Comparison of ENCODE assay signal across 19 cellular contexts in the genomic region with DNA sequence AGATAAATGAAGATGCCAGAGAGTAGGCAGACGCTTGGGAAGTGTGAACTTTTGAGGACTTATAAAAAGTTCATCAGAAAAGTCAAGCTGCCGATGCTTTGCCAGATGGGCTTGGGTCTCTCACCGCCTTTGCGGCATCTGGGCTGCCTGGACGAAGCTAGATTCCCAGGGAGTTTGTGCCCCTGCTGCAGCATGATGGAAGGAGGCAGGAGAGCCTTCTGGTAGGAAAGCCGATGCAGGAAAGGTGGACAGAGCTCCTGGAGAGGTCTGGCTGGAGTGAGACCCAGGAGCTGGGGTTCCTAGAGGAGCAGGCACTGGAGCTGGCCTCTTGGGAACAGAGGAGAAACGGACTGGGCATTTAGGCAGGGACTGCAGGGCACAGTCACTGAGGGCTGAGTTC. TPM values are rescaled to one million over a fixed set of nuclear protein-coding genes. Genes with fewer than 3 reads are reported as not detected.
"Had no signal": no experiment of that assay in that cellular context is flagged by ENCODE, and none has a peak within 500 bp of the region (broad histone marks: within the 10 kb centered on the region; RNA-seq: fewer than 3 reads in every experiment).

No MANE protein-coding gene starts in this region.

- ATAC-seq: pancreas, sciatic nerve, WTC11 had no signal

- H3K4me1 ChIP-seq: adrenal gland, pancreas, vagina had no signal

- H3K36me3 Mint-ChIP-seq: activated CD4-positive, alpha-beta memory T cell treated with anti-CD3 and anti-CD28 coated beads for 36 hours; activated naive CD4-positive, alpha-beta T cell treated with anti-CD3 and anti-CD28 coated beads, Interleukin-2, amount 50 U/mL, for 72 hours; naive thymus-derived CD4-positive, alpha-beta T cell; T-cell; WTC11 had no signal

- H3K4me3 ChIP-seq: adrenal gland, pancreas, tibial nerve, vagina had no signal

- H3K27ac Mint-ChIP-seq: activated CD4-positive, alpha-beta memory T cell treated with anti-CD3 and anti-CD28 coated beads for 36 hours; activated naive CD4-positive, alpha-beta T cell treated with anti-CD3 and anti-CD28 coated beads, Interleukin-2, amount 50 U/mL, for 72 hours; dendritic cell treated with granulocyte-macrophage colony-stimulating factor and Interleukin-4, amounts not matched to agents 40 ng/mL and 50 ng/mL, for 4 days; naive thymus-derived CD4-positive, alpha-beta T cell; T-cell; WTC11 had no signal

- H3K9me3 Mint-ChIP-seq: activated CD4-positive, alpha-beta memory T cell treated with anti-CD3 and anti-CD28 coated beads for 36 hours; activated naive CD4-positive, alpha-beta T cell treated with anti-CD3 and anti-CD28 coated beads, Interleukin-2, amount 50 U/mL, for 72 hours; activated T-cell treated with anti-CD3 and anti-CD28 coated beads, Interleukin-2, amount 50 U/mL, for 4 hours; dendritic cell treated with granulocyte-macrophage colony-stimulating factor and Interleukin-4, amounts not matched to agents 40 ng/mL and 50 ng/mL, for 4 days; T-cell; WTC11 had no signal

- DNase-seq: activated CD4-positive, alpha-beta memory T cell treated with anti-CD3 and anti-CD28 coated beads for 36 hours; activated CD4-positive, alpha-beta T cell treated with anti-CD3 and anti-CD28 coated beads for 4 hours; activated T-cell treated with anti-CD3 and anti-CD28 coated beads, Interleukin-2, amount 50 U/mL, for 4 hours; effector memory CD4-positive, alpha-beta T cell; mesenchymal stem cell; pancreas; stimulated activated naive CD8-positive, alpha-beta T cell treated with anti-CD3 and anti-CD28 coated beads, Interleukin-15, Interleukin-2, amounts not matched to agents 100 U/mL and 50 U/mL, for 24 hours; substantia nigra had no signal

- H3K27me3 ChIP-seq: adrenal gland, pancreas, tibial nerve, vagina had no signal

- H3K9me3 ChIP-seq: adrenal gland, pancreas, tibial nerve, vagina had no signal

- H3K36me3 ChIP-seq: adrenal gland, pancreas, tibial nerve, vagina had no signal

- H3K27ac ChIP-seq: adrenal gland, pancreas, vagina had no signal

- H3K4me3 Mint-ChIP-seq: activated CD4-positive, alpha-beta memory T cell treated with anti-CD3 and anti-CD28 coated beads for 36 hours; activated T-cell treated with anti-CD3 and anti-CD28 coated beads, Interleukin-2, amount 50 U/mL, for 4 hours; dendritic cell treated with granulocyte-macrophage colony-stimulating factor and Interleukin-4, amounts not matched to agents 40 ng/mL and 50 ng/mL, for 4 days; naive thymus-derived CD4-positive, alpha-beta T cell; T-cell; WTC11 had no signal

RNA-seq across cellular contexts. Expression of a gene that starts 51.9 kb away (rescaled TPM):
- total RNA-seq: activated naive CD4-positive, alpha-beta T cell treated with anti-CD3 and anti-CD28 coated beads, Interleukin-2, amount 50 U/mL, for 72 hours; bronchial epithelial cell; fibroblast of villous mesenchyme; naive thymus-derived CD4-positive, alpha-beta T cell; T-cell had no signal
- polyA plus RNA-seq: naive thymus-derived CD4-positive, alpha-beta T cell had no signal
